ENCODE assay signal across 16 cellular contexts in the genomic region with DNA sequence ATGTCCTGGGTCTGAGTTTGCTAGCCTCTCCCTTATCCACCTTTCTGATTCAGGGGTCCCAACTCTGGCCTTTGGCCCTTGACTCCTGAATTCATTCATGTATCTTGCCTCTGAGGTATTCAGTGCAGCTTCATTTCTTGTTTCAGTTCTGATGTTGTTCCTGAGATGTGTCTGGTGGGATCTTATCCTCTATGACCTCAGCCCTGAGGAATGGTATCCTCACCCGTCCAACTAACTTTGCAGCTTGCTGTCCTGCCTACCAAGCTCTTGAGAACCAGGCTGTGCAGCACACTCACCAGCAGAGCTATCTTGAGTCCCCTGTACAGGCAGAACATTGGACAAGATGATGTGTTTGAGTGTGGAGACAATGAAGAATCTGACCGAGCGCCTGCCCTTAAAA. TPM values are rescaled to one million over a fixed set of nuclear protein-coding genes. Genes with fewer than 3 reads are reported as not detected.
DNase-seq lines count a peak whose midpoint lies in the region; ATAC-seq and TF ChIP-seq lines count a peak whose summit lies in the region.
"Had no signal": no experiment of that assay in that cellular context is flagged by ENCODE, and none has a peak within 500 bp of the region (broad histone marks: within the 10 kb centered on the region; RNA-seq: fewer than 3 reads in every experiment).

No MANE protein-coding gene starts in this region.

- H3K9ac ChIP-seq in adipocyte (ENCODE audit: low read length) = no peak overlapping the region
- H3K9ac ChIP-seq in trophoblast cell (ENCODE audit: low read length) = no peak overlapping the region

- peak overlapping the region; percentile 11 for H3K4me2 ChIP-seq in trophoblast cell (ENCODE audit: low read length)

- in situ Hi-C loops in GM13976 (cut with MboI; ENCODE audit: low sequenced_read_pairs, unreplicated experiment) = no loop called here

- no peak overlapping the region for H4K91ac ChIP-seq in trophoblast cell (ENCODE audit: low read depth, low read length)

- no peak overlapping the region for H3K4me3 ChIP-seq in adipocyte (ENCODE audit: low read length)
- no peak overlapping the region for H3K4me3 ChIP-seq in trophoblast cell (ENCODE audit: low read depth, low read length)
- no peak overlapping the region for H3K4me3 ChIP-seq in coronary artery
- H3K4me3 ChIP-seq: Peyer's patch, sigmoid colon had no signal

- no peak overlapping the region for H2AFZ ChIP-seq in trophoblast cell (ENCODE audit: insufficient read depth, low read length, poor library complexity)

- H3K27ac ChIP-seq in trophoblast cell (ENCODE audit: low read depth, low read length) = peak overlapping the region; percentile 8
- H3K27ac ChIP-seq in coronary artery = no peak overlapping the region
- H3K27ac ChIP-seq: Peyer's patch, sigmoid colon had no signal

- H3K18ac ChIP-seq in trophoblast cell (ENCODE audit: low read length) = peak overlapping the region; percentile 56

- no peak overlapping the region for H3K4ac ChIP-seq in trophoblast cell (ENCODE audit: low read depth, low read length)

- no peak overlapping the region for H3K23ac ChIP-seq in trophoblast cell (ENCODE audit: low read length)

- H3K79me1 ChIP-seq in trophoblast cell (ENCODE audit: low read length) = no peaks in the 10 kb centered on the region

- H3K36me3 ChIP-seq in adipocyte (ENCODE audit: control insufficient read depth, insufficient read depth, low read length, severe bottlenecking) (peaks cover 11% of the 10 kb centered on the region), trophoblast cell (ENCODE audit: control insufficient read depth in 1 of 2, insufficient read depth in 2 of 2, low read length in 2 of 2) (peaks cover 22 to 26% of the 10 kb centered on the region in 2 experiments)

- H2AK5ac ChIP-seq in trophoblast cell (ENCODE audit: low read length) = no peak overlapping the region

- TF ChIP-seq CTCF in coronary artery (IDR thresholded peaks at IDR 0.05) (no peak), GM13976 (IDR thresholded peaks at IDR 0.05; ENCODE audit: borderline replicate concordance, control extremely low read depth, extremely low read depth, insufficient read depth, missing control alignments) (no peak)

- ATAC-seq in GM18868 (IDR thresholded peaks at IDR 0.05; ENCODE audit: unreplicated experiment) (no peak), HG03469 (IDR thresholded peaks at IDR 0.05; ENCODE audit: unreplicated experiment) (no peak)
- ATAC-seq: activated naive CD8-positive, alpha-beta T cell treated with anti-CD3 and anti-CD28 coated beads, Interleukin-2, amount 50 U/mL, for 24 hours had no signal

- no peak overlapping the region for H2BK5ac ChIP-seq in trophoblast cell (ENCODE audit: low read depth, low read length, poor library complexity)

- DNase-seq in ELR (ENCODE audit: low read depth) = peak; percentile 59
- DNase-seq in adipocyte (ENCODE audit: low read depth) = peak; percentile 22
- peak; percentile 75 for DNase-seq in hepatic stellate cell (ENCODE audit: low spot score)
- DNase-seq in trophoblast cell = no peak
- DNase-seq in coronary artery (ENCODE audit: low spot score) = no peak
- DNase-seq in GM13976 (ENCODE audit: low spot score) = no peak
- DNase-seq: activated CD4-positive, alpha-beta T cell treated with anti-CD3 and anti-CD28 coated beads, Interleukin-2, amount 10 ng/mL, durations not matched to agents 7 days and 5 days; activated naive CD8-positive, alpha-beta T cell treated with anti-CD3 and anti-CD28 coated beads, Interleukin-2, amount 50 U/mL, for 24 hours; activated T-cell treated with anti-CD3 and anti-CD28 coated beads, Interleukin-2, amount 50 U/mL, for 1 hour; BE2C; NCI-H2171 treated with DMSO at 0.1 percent for 48 hours; sigmoid colon; stimulated activated CD4-positive, alpha-beta T cell treated with anti-CD3 and anti-CD28 coated beads, Interleukin-4, amount 100 ng/mL, for 1 hour had no signal

- WGBS in trophoblast cell (ENCODE audit: extremely low coverage, insufficient coverage, insufficient read length) = no CpG with 5 or more reads among the region's 3 CpGs

- H3K4me1 ChIP-seq in adipocyte (ENCODE audit: control insufficient read depth, insufficient read depth, low read length) = peaks cover 25% of the 10 kb centered on the region
- H3K4me1 ChIP-seq in trophoblast cell (ENCODE audit: control insufficient read depth in 1 of 2, insufficient read depth in 2 of 2, low read length in 2 of 2) = peaks cover 10% of the 10 kb centered on the region in 2 experiments
- H3K4me1 ChIP-seq: BE2C, Peyer's patch had no signal

- H3K79me2 ChIP-seq in trophoblast cell (ENCODE audit: control insufficient read depth, insufficient read depth, low read length, poor library complexity) = peaks cover 3% of the 10 kb centered on the region

- H3K9me3 ChIP-seq in adipocyte (ENCODE audit: control insufficient read depth, low read length) (no peaks in the 10 kb centered on the region), trophoblast cell (ENCODE audit: insufficient read depth, low read depth, low read length) (no peaks in the 10 kb centered on the region)
- H3K9me3 ChIP-seq: BE2C, Peyer's patch, sigmoid colon had no signal

- H2BK12ac ChIP-seq in trophoblast cell (ENCODE audit: low read length) = no peak overlapping the region

- H3K14ac ChIP-seq in trophoblast cell (ENCODE audit: low read length) = no peak overlapping the region

- H4K8ac ChIP-seq in trophoblast cell (ENCODE audit: low read depth, low read length) = no peak overlapping the region

- H3K27me3 ChIP-seq in adipocyte (replicated peaks; ENCODE audit: control insufficient read depth, insufficient read depth, low read length) (no peaks in the 10 kb centered on the region), trophoblast cell (ENCODE audit: insufficient read depth, low read length) (no peaks in the 10 kb centered on the region)
- H3K27me3 ChIP-seq: BE2C, Peyer's patch, sigmoid colon had no signal

- H4K12ac ChIP-seq in trophoblast cell (ENCODE audit: low read depth, low read length) = no peak overlapping the region

- H2BK120ac ChIP-seq in trophoblast cell (ENCODE audit: insufficient read depth, low read length, poor library complexity) = no peak overlapping the region

RNA-seq across cellular contexts. Expression of gene SUFU, which starts 13.8 kb away (rescaled TPM):
- 13.3 and 14.2 TPM in 2 replicates for polyA plus RNA-seq in trophoblast cell (2013)

RNA-seq across cellular contexts. Expression of gene ACTR1A, which starts 15.0 kb away (rescaled TPM):
- 75.7 and 77.7 TPM in 2 replicates for polyA plus RNA-seq in trophoblast cell (2013)

Comparison
In these comparisons a context has a peak if more than half of its experiments do, and no peak if none do; other contexts are left out.
1. DNase-seq: peak in ELR (single experiment), adipocyte (single experiment) and hepatic stellate cell (single experiment); none in trophoblast cell (0 of 2), coronary artery (single experiment) and GM13976 (single experiment).